8 cellular contexts compared by ENCODE assay signal in genomic region chr6:149848343-149848742, GRCh38. TPM values are rescaled to one million over a fixed set of nuclear protein-coding genes. Genes with fewer than 3 reads are reported as not detected.
"Had no signal": no experiment of that assay in that cellular context is flagged by ENCODE, and none has a peak within 500 bp of the region (broad histone marks: within the 10 kb centered on the region; RNA-seq: fewer than 3 reads in every experiment).

No MANE protein-coding gene starts in this region.

RNA-seq across cellular contexts. Expression of gene RAET1E, which starts 49.6 kb away (rescaled TPM):
- total RNA-seq: activated CD8-positive, alpha-beta T cell treated with anti-CD3 and anti-CD28 coated beads for 36 hours; activated naive CD8-positive, alpha-beta T cell treated with anti-CD3 and anti-CD28 coated beads for 36 hours; activated T-cell treated with anti-CD3 and anti-CD28 coated beads, Interleukin-2, amount 50 U/mL, for 72 hours; activated T-helper 2 cell treated with anti-CD3 and anti-CD28 coated beads, Interferon-gamma antibody, Interleukin-2, Interleukin-4, amounts not matched to agents 10 μg/mL and 5 μg/mL and 100 μg/mL, durations not matched to agents 14 hours and 24 hours and 36 hours; body of pancreas; K562; OCI-LY7; T-helper 1 cell treated with Interleukin-12 subunit alpha and Interleukin-12 subunit beta and Interleukin-4 antibody, amounts not matched to agents 30 ng/mL and 1 ng/mL, for 36 hours had no signal
- polyA plus RNA-seq: K562 had no signal
